23 cellular contexts compared by ENCODE assay signal in the genomic region with DNA sequence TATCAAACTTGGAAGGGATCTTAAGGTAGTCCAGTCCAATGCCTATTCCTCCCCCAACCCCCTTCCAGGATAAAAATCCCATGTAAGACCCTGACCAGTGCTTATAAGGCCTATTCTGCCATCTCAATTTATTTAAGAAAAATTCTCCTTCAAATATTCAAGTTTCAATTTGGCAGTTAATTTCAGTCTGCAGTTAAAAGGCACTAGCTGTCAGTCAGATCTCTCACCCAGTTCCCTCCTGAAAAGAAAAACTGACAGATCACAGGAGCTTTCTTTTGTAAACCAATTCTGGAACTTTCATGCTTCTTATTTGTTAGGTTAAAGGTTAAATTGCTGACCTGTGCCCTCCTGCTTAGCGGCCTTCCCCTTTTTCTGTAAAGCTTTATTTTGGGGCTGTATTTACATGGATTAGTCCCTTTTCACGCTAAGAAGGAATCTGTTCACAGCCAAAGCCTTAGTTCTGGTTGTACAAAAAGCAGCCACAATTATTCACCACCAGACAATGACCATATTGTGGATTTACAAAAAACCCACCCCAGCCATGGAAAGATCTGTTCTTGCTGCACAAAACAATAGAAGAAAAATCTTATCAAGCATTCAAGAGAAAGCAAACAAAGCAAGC.
A peak's percentile ranks its signal among the peaks of the same experiment; 100 is the strongest.
DNase-seq lines count a peak whose midpoint lies in the region; ATAC-seq and TF ChIP-seq lines count a peak whose summit lies in the region.
"Had no signal": no experiment of that assay in that cellular context is flagged by ENCODE, and none has a peak within 500 bp of the region (broad histone marks: within the 10 kb centered on the region; RNA-seq: fewer than 3 reads in every experiment).

No MANE protein-coding gene starts in this region.

- H3K9me3 Mint-ChIP-seq in nephron progenitor cell = peaks cover 14% of the 10 kb centered on the region
- H3K9me3 Mint-ChIP-seq in CD14-positive monocyte = peaks cover 0 to 7% (median 0%) of the 10 kb centered on the region in 7 donors
- H3K9me3 Mint-ChIP-seq: activated CD4-positive, alpha-beta memory T cell treated with anti-CD3 and anti-CD28 coated beads, Interleukin-2, amount 10 ng/mL, durations not matched to agents 7 days and 5 days; type B pancreatic cell had no signal

- peak; percentile 12 for DNase-seq in CD1c-positive myeloid dendritic cell (ENCODE audit: extremely low spot score)
- DNase-seq in SJCRH30 = peak; percentile 35 to 71
- peak; percentile 14 for DNase-seq in nephron progenitor cell
- no peak for DNase-seq in NCI-H1048 (lab: John Stamatoyannopoulos, UW)
- no peak for DNase-seq in CD14-positive monocyte (ENCODE audit: low spot score)
- no peak for DNase-seq in T-helper 9 cell
- DNase-seq: 8988T; activated CD4-positive, alpha-beta memory T cell treated with anti-CD3 and anti-CD28 coated beads, Interleukin-2, amount 10 ng/mL, durations not matched to agents 7 days and 5 days; activated gamma-delta T cell treated with Interleukin-2 at 50 U/mL for 16 hours; activated T-cell treated with anti-CD3 and anti-CD28 coated beads for 4 hours; AML-193; dermis blood vessel endothelial cell; GOT3; heart right ventricle; KG1; left ventricle myocardium inferior; NCI-H1694 had no signal

- H3K27ac ChIP-seq in SJCRH30 (peak overlapping the region; percentile 57), ectodermal cell (ENCODE audit: insufficient read depth, low read depth, low read length, poor library complexity, severe bottlenecking) (peak overlapping the region; percentile 31)
- H3K27ac ChIP-seq: breast epithelium, epithelial cell of prostate, heart right ventricle, left ventricle myocardium inferior had no signal

- H3K4me1 ChIP-seq in SJCRH30 (peaks cover 43% of the 10 kb centered on the region), ectodermal cell (ENCODE audit: control insufficient read depth, insufficient read depth, low read length) (peaks cover 17% of the 10 kb centered on the region)
- H3K4me1 ChIP-seq: breast epithelium had no signal

- H3K27ac Mint-ChIP-seq in nephron progenitor cell = peak overlapping the region; percentile 86
- H3K27ac Mint-ChIP-seq in CD14-positive monocyte = no peak overlapping the region
- H3K27ac Mint-ChIP-seq: activated CD4-positive, alpha-beta memory T cell treated with anti-CD3 and anti-CD28 coated beads, Interleukin-2, amount 10 ng/mL, durations not matched to agents 7 days and 5 days; stimulated activated naive CD8-positive, alpha-beta T cell treated with anti-CD3 and anti-CD28 coated beads, Interleukin-15, Interleukin-2, amounts not matched to agents 100 ng/mL and 50 ng/mL, for 24 hours; type B pancreatic cell had no signal

- TF ChIP-seq CTCF in nephron progenitor cell (IDR thresholded peaks at IDR 0.05) (no peak), CD14-positive monocyte (IDR thresholded peaks at IDR 0.05) (no peak)

- H3K4me3 ChIP-seq in SJCRH30 (no peak overlapping the region), ectodermal cell (ENCODE audit: insufficient read depth, low read depth, low read length) (no peak overlapping the region)
- H3K4me3 ChIP-seq: breast epithelium, heart right ventricle, left ventricle myocardium inferior had no signal

- intact Hi-C loops in CD14-positive monocyte (cut with micrococcal nuclease) = no loop called here

- WGBS in ectodermal cell, 2 experiments = 0% methylated on average over 2 of the region's 2 CpGs

- H3K36me3 Mint-ChIP-seq in nephron progenitor cell (ENCODE audit: low read depth) (peaks cover 19% of the 10 kb centered on the region), CD14-positive monocyte (peaks cover 15 to 19% of the 10 kb centered on the region in 2 donors)

- no peaks in the 10 kb centered on the region for H3K27me3 ChIP-seq in SJCRH30
- H3K27me3 ChIP-seq in ectodermal cell (ENCODE audit: control insufficient read depth, insufficient read depth, low read length, poor library complexity, severe bottlenecking) = peaks cover 97% of the 10 kb centered on the region
- H3K27me3 ChIP-seq: breast epithelium, heart right ventricle had no signal

- peak overlapping the region; percentile 17 for H3K4me3 Mint-ChIP-seq in nephron progenitor cell
- no peak overlapping the region for H3K4me3 Mint-ChIP-seq in CD14-positive monocyte
- H3K4me3 Mint-ChIP-seq: activated CD4-positive, alpha-beta memory T cell treated with anti-CD3 and anti-CD28 coated beads, Interleukin-2, amount 10 ng/mL, durations not matched to agents 7 days and 5 days; stimulated activated naive CD8-positive, alpha-beta T cell treated with anti-CD3 and anti-CD28 coated beads, Interleukin-15, Interleukin-2, amounts not matched to agents 100 ng/mL and 50 ng/mL, for 24 hours; type B pancreatic cell had no signal

- peaks cover 9% of the 10 kb centered on the region for H3K27me3 Mint-ChIP-seq in nephron progenitor cell (ENCODE audit: low read depth, poor library complexity)
- H3K27me3 Mint-ChIP-seq in CD14-positive monocyte (ENCODE audit: low read depth in 3 of 3) = no peaks in the 10 kb centered on the region
- H3K27me3 Mint-ChIP-seq: activated CD4-positive, alpha-beta memory T cell treated with anti-CD3 and anti-CD28 coated beads, Interleukin-2, amount 10 ng/mL, durations not matched to agents 7 days and 5 days; stimulated activated naive CD8-positive, alpha-beta T cell treated with anti-CD3 and anti-CD28 coated beads, Interleukin-15, Interleukin-2, amounts not matched to agents 100 ng/mL and 50 ng/mL, for 24 hours had no signal

- H3K4me1 Mint-ChIP-seq in nephron progenitor cell = peaks cover 64% of the 10 kb centered on the region
- peaks cover 72% of the 10 kb centered on the region for H3K4me1 Mint-ChIP-seq in CD14-positive monocyte

- H3K36me3 ChIP-seq in SJCRH30 = no peaks in the 10 kb centered on the region
- H3K36me3 ChIP-seq in ectodermal cell (ENCODE audit: control insufficient read depth, insufficient read depth, low read length) = no peaks in the 10 kb centered on the region
- H3K36me3 ChIP-seq: breast epithelium, heart right ventricle, left ventricle myocardium inferior had no signal

- ATAC-seq in HG03045 (IDR thresholded peaks at IDR 0.05; ENCODE audit: unreplicated experiment) = no peak
- ATAC-seq: heart right ventricle had no signal

- no peaks in the 10 kb centered on the region for H3K9me3 ChIP-seq in SJCRH30 (replicated peaks)
- H3K9me3 ChIP-seq in ectodermal cell (ENCODE audit: control insufficient read depth, low read length) = no peaks in the 10 kb centered on the region
- H3K9me3 ChIP-seq: breast epithelium, heart right ventricle, left ventricle myocardium inferior had no signal

Comparison
In these comparisons a context has a peak if more than half of its experiments do, and no peak if none do; other contexts are left out.
1. DNase-seq: peak in CD1c-positive myeloid dendritic cell (single experiment), SJCRH30 (2 of 2) and nephron progenitor cell (single experiment); none in NCI-H1048 (single experiment), CD14-positive monocyte (single experiment) and T-helper 9 cell (single experiment).